21 cellular contexts compared by ENCODE assay signal in the genomic region with DNA sequence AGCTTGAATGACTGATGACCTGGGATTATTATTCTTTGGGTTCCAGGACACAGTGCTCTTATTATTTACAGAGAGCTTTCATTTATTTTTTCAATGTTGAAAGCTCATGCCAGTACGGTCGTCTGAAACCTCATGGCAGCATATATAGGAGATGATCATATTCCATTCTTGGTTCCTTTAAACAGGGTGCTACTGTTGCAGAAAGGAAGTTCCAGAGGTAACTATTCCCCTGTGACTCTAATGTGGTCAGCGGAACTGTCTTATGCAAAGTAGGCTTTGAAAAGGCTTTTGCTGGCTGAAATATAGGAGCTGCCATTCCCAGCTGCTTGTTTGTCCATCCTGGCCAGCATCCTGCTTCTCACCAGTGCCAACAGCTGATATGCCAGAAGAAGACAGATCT.
DNase-seq lines count a peak whose midpoint lies in the region; ATAC-seq, FAIRE-seq and TF ChIP-seq lines count a peak whose summit lies in the region.
"Had no signal": no experiment of that assay in that cellular context is flagged by ENCODE, and none has a peak within 500 bp of the region (broad histone marks: within the 10 kb centered on the region; RNA-seq: fewer than 3 reads in every experiment).

No MANE protein-coding gene starts in this region.

- FAIRE-seq in GM19239 (lab: Jason Lieb, UNC): no peak
- FAIRE-seq: G401.6, H54 had no signal

- H3K9me2 ChIP-seq in Loucy (replicated peaks; ENCODE audit: low read depth, low read length): no peaks in the 10 kb centered on the region

- no peaks in the 10 kb centered on the region for H3F3A ChIP-seq in Loucy (ENCODE audit: low read depth)

- H3K4me3 ChIP-seq in Loucy (ENCODE audit: low read length, poor library complexity, severe bottlenecking) (no peak overlapping the region), SJCRH30 (no peak overlapping the region)
- no peak overlapping the region for H3K4me3 ChIP-seq in naive thymus-derived CD4-positive, alpha-beta T cell (ENCODE audit: low read length)

- 0 out of 2 replicates have a peak overlapping the region, but pooled peaks have one; percentile 3 for H2AFZ ChIP-seq in Loucy (ENCODE audit: low read length)

- no peaks in the 10 kb centered on the region for H4K20me1 ChIP-seq in Loucy (ENCODE audit: insufficient read depth, low read length, poor library complexity, severe bottlenecking)

- TF ChIP-seq CTCF in Loucy (conservative IDR thresholded peaks at IDR 0.05; ENCODE audit: low read length): no peak

- H3K4me1 Mint-ChIP-seq in naive thymus-derived CD4-positive, alpha-beta T cell: peaks cover 10 to 54% (median 21%) of the 10 kb centered on the region in 7 donors

- H3K27ac ChIP-seq in SJCRH30: no peak overlapping the region
- no peak overlapping the region for H3K27ac ChIP-seq in naive thymus-derived CD4-positive, alpha-beta T cell (ENCODE audit: low read depth, low read length)

- H3K36me3 ChIP-seq in Loucy (ENCODE audit: insufficient read depth, low read length) (no peaks in the 10 kb centered on the region), SJCRH30 (no peaks in the 10 kb centered on the region)
- H3K36me3 ChIP-seq in naive thymus-derived CD4-positive, alpha-beta T cell (ENCODE audit: control insufficient read depth in 2 of 3, insufficient read depth in 3 of 3, low read length in 3 of 3): no peaks in the 10 kb centered on the region

- peaks cover 0 to 5% (median 0%) of the 10 kb centered on the region in 5 donors for H3K36me3 Mint-ChIP-seq in naive thymus-derived CD4-positive, alpha-beta T cell

- H3K9me3 Mint-ChIP-seq in naive thymus-derived CD4-positive, alpha-beta T cell: peaks cover 0 to 3% (median 0%) of the 10 kb centered on the region in 11 donors
- H3K9me3 Mint-ChIP-seq: T-helper 1 cell treated with Interleukin-12 subunit alpha and Interleukin-12 subunit beta and Interleukin-4 antibody, amounts not matched to agents 30 μg/mL and 1 μg/mL, for 36 hours had no signal

- H3K9ac ChIP-seq in Loucy (ENCODE audit: low read depth, low read length, poor library complexity, severe bottlenecking): peak overlapping the region; percentile 36

- 0 out of 2 replicates have a peak, but pooled peaks cover 5% of the 10 kb centered on the region for H3K9me3 ChIP-seq in Loucy (ENCODE audit: insufficient read depth, low read depth, low read length)
- H3K9me3 ChIP-seq in SJCRH30 (replicated peaks): no peaks in the 10 kb centered on the region
- no peaks in the 10 kb centered on the region for H3K9me3 ChIP-seq in naive thymus-derived CD4-positive, alpha-beta T cell (ENCODE audit: control insufficient read depth in 2 of 3, low read length in 3 of 3)

- POLR2A ChIA-PET in naive thymus-derived CD4-positive, alpha-beta T cell (lab: Charles Lee): interaction anchor here (3.3 kb wide), 1 partner anchor 17 kb away, joined by 12 read pairs; no protein-coding TSS in a partner anchor

- no peaks in the 10 kb centered on the region for H3K79me2 ChIP-seq in Loucy (ENCODE audit: insufficient read depth, low read length)

- H3K27me3 ChIP-seq in Loucy (ENCODE audit: insufficient read depth, low read length, poor library complexity, severe bottlenecking): no peaks in the 10 kb centered on the region
- no peaks in the 10 kb centered on the region for H3K27me3 ChIP-seq in SJCRH30
- no peaks in the 10 kb centered on the region for H3K27me3 ChIP-seq in naive thymus-derived CD4-positive, alpha-beta T cell (ENCODE audit: control insufficient read depth in 2 of 2, insufficient read depth in 2 of 2, low read length in 2 of 2)

- no peak overlapping the region for H3K4me3 Mint-ChIP-seq in naive thymus-derived CD4-positive, alpha-beta T cell
- H3K4me3 Mint-ChIP-seq: T-helper 1 cell treated with Interleukin-12 subunit alpha and Interleukin-12 subunit beta and Interleukin-4 antibody, amounts not matched to agents 30 μg/mL and 1 μg/mL, for 36 hours had no signal

- CTCF ChIA-PET in naive thymus-derived CD4-positive, alpha-beta T cell (lab: Charles Lee): interaction anchor here (0.6 to 0.7 kb wide), 2 partner anchors 19 kb away, joined by 3 read pairs; no protein-coding TSS in a partner anchor

- H3K4me2 ChIP-seq in Loucy (ENCODE audit: low read depth, low read length, poor library complexity, severe bottlenecking): peak overlapping the region; percentile 33

- intact Hi-C loops in naive thymus-derived CD4-positive, alpha-beta T cell (cut with micrococcal nuclease): no loop called here

- H3K4me1 ChIP-seq in Loucy (ENCODE audit: insufficient read depth, low read length, poor library complexity, severe bottlenecking) (peaks cover 84% of the 10 kb centered on the region), SJCRH30 (peaks cover 6% of the 10 kb centered on the region; the same call in 1 of the 2 replicates)
- peaks cover 4 to 12% of the 10 kb centered on the region in 2 donors for H3K4me1 ChIP-seq in naive thymus-derived CD4-positive, alpha-beta T cell (ENCODE audit: control insufficient read depth in 2 of 2, insufficient read depth in 2 of 2, low read length in 2 of 2)

- ATAC-seq in GM21825 (IDR thresholded peaks at IDR 0.05; ENCODE audit: unreplicated experiment) (peak; percentile 50), HG03025 (IDR thresholded peaks at IDR 0.05; ENCODE audit: low FRiP score, unreplicated experiment) (no peak)
- ATAC-seq in naive thymus-derived CD4-positive, alpha-beta T cell: no peak

- H3K27me3 Mint-ChIP-seq in naive thymus-derived CD4-positive, alpha-beta T cell: peaks cover 0 to 20% (median 0%) of the 10 kb centered on the region in 5 donors

- DNase-seq in SJCRH30 (peak; percentile 29 to 60), GM19239 (ENCODE audit: insufficient read length, low spot score) (no peak), KG1 (lab: John Stamatoyannopoulos, UW) (no peak)
- DNase-seq in naive thymus-derived CD4-positive, alpha-beta T cell: no peak
- DNase-seq: ACHN, COR-L47, DMS 273 treated with DMSO at 0.1 percent for 48 hours, NCI-H1092, NCI-H146, NCI-H2029 treated with DMSO at 0.1 percent for 48 hours, NCI-H2171 treated with DMSO at 0.1 percent for 48 hours, NCI-H446, OCI-M1, RPMI8226, SIG-M5 had no signal

- peak overlapping the region in 1 of 9 donors; percentile 9 for H3K27ac Mint-ChIP-seq in naive thymus-derived CD4-positive, alpha-beta T cell
- H3K27ac Mint-ChIP-seq: T-helper 1 cell treated with Interleukin-12 subunit alpha and Interleukin-12 subunit beta and Interleukin-4 antibody, amounts not matched to agents 30 μg/mL and 1 μg/mL, for 36 hours had no signal

Comparison
In these comparisons a context has a peak if more than half of its experiments do, and no peak if none do; other contexts are left out.
1. DNase-seq: peak in SJCRH30 (2 of 2); none in GM19239 (single experiment), KG1 (single experiment) and naive thymus-derived CD4-positive, alpha-beta T cell (0 of 9).